In genomic region chr5:150413176-150413901, GRCh38 we compare ENCODE assay signal across 1 cellular context.
TF ChIP-seq lines count a peak whose summit lies in the region.

No MANE protein-coding gene starts in this region.

TF ChIP-seq in SK-N-SH treated with all-trans-retinoic acid at 6 μM for 48 hours, 23 proteins besides CTCF, POLR2A, EP300 and RAD21 (continued from another document):
- TF ChIP-seq, protein P1, sequence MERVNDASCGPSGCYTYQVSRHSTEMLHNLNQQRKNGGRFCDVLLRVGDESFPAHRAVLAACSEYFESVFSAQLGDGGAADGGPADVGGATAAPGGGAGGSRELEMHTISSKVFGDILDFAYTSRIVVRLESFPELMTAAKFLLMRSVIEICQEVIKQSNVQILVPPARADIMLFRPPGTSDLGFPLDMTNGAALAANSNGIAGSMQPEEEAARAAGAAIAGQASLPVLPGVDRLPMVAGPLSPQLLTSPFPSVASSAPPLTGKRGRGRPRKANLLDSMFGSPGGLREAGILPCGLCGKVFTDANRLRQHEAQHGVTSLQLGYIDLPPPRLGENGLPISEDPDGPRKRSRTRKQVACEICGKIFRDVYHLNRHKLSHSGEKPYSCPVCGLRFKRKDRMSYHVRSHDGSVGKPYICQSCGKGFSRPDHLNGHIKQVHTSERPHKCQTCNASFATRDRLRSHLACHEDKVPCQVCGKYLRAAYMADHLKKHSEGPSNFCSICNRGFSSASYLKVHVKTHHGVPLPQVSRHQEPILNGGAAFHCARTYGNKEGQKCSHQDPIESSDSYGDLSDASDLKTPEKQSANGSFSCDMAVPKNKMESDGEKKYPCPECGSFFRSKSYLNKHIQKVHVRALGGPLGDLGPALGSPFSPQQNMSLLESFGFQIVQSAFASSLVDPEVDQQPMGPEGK (CRISPR knock-in tag; IDR thresholded peaks at IDR 0.05; ENCODE audit: borderline replicate concordance) = no peak
- TF ChIP-seq OSR1 (CRISPR knock-in tag; IDR thresholded peaks at IDR 0.05) = no peak
TF ChIP-seq in SK-N-SH treated with all-trans-retinoic acid at 6 μM for 48 hours: peak in this region for 0.
